Comparison of ENCODE assay signal across 20 cellular contexts in genomic region chr12:124018526-124018925, GRCh38. TPM values are rescaled to one million over a fixed set of nuclear protein-coding genes. Genes with fewer than 3 reads are reported as not detected.
DNase-seq lines count a peak whose midpoint lies in the region; ATAC-seq, FAIRE-seq and TF ChIP-seq lines count a peak whose summit lies in the region.
"Had no signal": no experiment of that assay in that cellular context is flagged by ENCODE, and none has a peak within 500 bp of the region (broad histone marks: within the 10 kb centered on the region; RNA-seq: fewer than 3 reads in every experiment).

No MANE protein-coding gene starts in this region.

- no TSS peak for BruUV-seq in endothelial cell of umbilical vein (replicated peaks; lab: Mats Ljungman, UMichigan)

- no peaks in the 10 kb centered on the region for H3K79me2 ChIP-seq in endothelial cell of umbilical vein (ENCODE audit: control insufficient read depth, insufficient read depth, low read length)

- POLR2A ChIA-PET in endothelial cell of umbilical vein (lab: Charles Lee): no interaction called here

- H3K4me1 Mint-ChIP-seq in memory B cell: peaks cover 5% of the 10 kb centered on the region
- H3K4me1 Mint-ChIP-seq: CD4-positive, CD25-positive, alpha-beta regulatory T cell had no signal

- no peaks in the 10 kb centered on the region for H3K27me3 Mint-ChIP-seq in memory B cell

- H3K9ac ChIP-seq in BLaER1 (peak overlapping the region; percentile 40; the same call in 1 of the 2 replicates), endothelial cell of umbilical vein (replicated peaks; ENCODE audit: extremely low read depth, insufficient read depth, low read length) (no peak overlapping the region)
- H3K9ac ChIP-seq: KMS-11 had no signal

- no peak for TF ChIP-seq POLR2A in endothelial cell of umbilical vein (IDR thresholded peaks at IDR 0.05; ENCODE audit: low read depth, low read length)

- no peak for FAIRE-seq in endothelial cell of umbilical vein (lab: Jason Lieb, UNC)

- no peaks in the 10 kb centered on the region for H4K20me1 ChIP-seq in BLaER1
- no peaks in the 10 kb centered on the region for H4K20me1 ChIP-seq in endothelial cell of umbilical vein (replicated peaks; ENCODE audit: control insufficient read depth, extremely low read depth, insufficient read depth, low read length)

- H3K9me3 Mint-ChIP-seq in memory B cell: peaks cover 1% of the 10 kb centered on the region
- H3K9me3 Mint-ChIP-seq: CD4-positive, CD25-positive, alpha-beta regulatory T cell; HFFc6 had no signal

- H3K4me3 Mint-ChIP-seq in memory B cell: no peak overlapping the region
- H3K4me3 Mint-ChIP-seq: CD4-positive, CD25-positive, alpha-beta regulatory T cell; HFFc6 had no signal

- intact Hi-C loops in endothelial cell of umbilical vein (cut with micrococcal nuclease): no loop called here
- intact Hi-C loops in lower lobe of right lung (cut with DNase I): no loop called here

- H2AFZ ChIP-seq in endothelial cell of umbilical vein (ENCODE audit: low read depth, low read length): no peak overlapping the region

- ATAC-seq in memory B cell (ENCODE audit: low read depth) (no peak), lower lobe of right lung (no peak), HG02623 (IDR thresholded peaks at IDR 0.05; ENCODE audit: unreplicated experiment) (no peak)

- H3K9me3 ChIP-seq in BLaER1: no peaks in the 10 kb centered on the region
- H3K9me3 ChIP-seq in endothelial cell of umbilical vein (replicated peaks; ENCODE audit: control insufficient read depth, insufficient read depth, low read length): no peaks in the 10 kb centered on the region
- no peaks in the 10 kb centered on the region for H3K9me3 ChIP-seq in lower lobe of right lung
- H3K9me3 ChIP-seq: Caco-2 had no signal

- H3K36me3 ChIP-seq in BLaER1 (peaks cover 24% of the 10 kb centered on the region), endothelial cell of umbilical vein (ENCODE audit: control insufficient read depth in 2 of 2, extremely low read depth in 1 of 2, insufficient read depth in 2 of 2, low read length in 2 of 2) (peaks cover 0 to 3% of the 10 kb centered on the region in 2 experiments), lower lobe of right lung (peaks cover 21% of the 10 kb centered on the region), H7 (replicated peaks; ENCODE audit: control insufficient read depth, insufficient read depth, low read length) (no peaks in the 10 kb centered on the region)

- H3K4me3 ChIP-seq in BLaER1 (no peak overlapping the region), endothelial cell of umbilical vein (replicated peaks in 1 of 3; ENCODE audit: insufficient read depth in 1 of 3, low read depth in 1 of 3, low read length in 3 of 3) (no peak overlapping the region), lower lobe of right lung (no peak overlapping the region), H7 (ENCODE audit: insufficient read depth, low read depth, low read length) (no peak overlapping the region)

- peaks cover 8% of the 10 kb centered on the region for H3K36me3 Mint-ChIP-seq in memory B cell
- H3K36me3 Mint-ChIP-seq: CD4-positive, CD25-positive, alpha-beta regulatory T cell had no signal

- CTCF ChIA-PET in endothelial cell of umbilical vein (lab: Charles Lee): interaction anchor here (0.6 to 1.7 kb wide), 2 partner anchors 14 to 1164 kb away, joined by 4 to 7 read pairs; no protein-coding TSS in a partner anchor

- TF ChIP-seq CTCF in endothelial cell of umbilical vein (IDR thresholded peaks at IDR 0.05; ENCODE audit: extremely low read depth in 1 of 2, insufficient read depth in 1 of 2, low read depth in 1 of 2, low read length in 2 of 2) (no peak), lower lobe of right lung (IDR thresholded peaks at IDR 0.05) (no peak)

- H3K27me3 ChIP-seq in BLaER1: no peaks in the 10 kb centered on the region
- H3K27me3 ChIP-seq in endothelial cell of umbilical vein (ENCODE audit: control insufficient read depth in 2 of 2, insufficient read depth in 2 of 2, low read length in 2 of 2): no peaks in the 10 kb centered on the region
- H3K27me3 ChIP-seq in lower lobe of right lung (ENCODE audit: low read depth): no peaks in the 10 kb centered on the region
- no peaks in the 10 kb centered on the region for H3K27me3 ChIP-seq in H7 (ENCODE audit: control insufficient read depth, insufficient read depth, low read length)

- peak; percentile 17 for DNase-seq in MV-4-11 (lab: John Stamatoyannopoulos, UW)
- DNase-seq in endothelial cell of umbilical vein (ENCODE audit: low read depth, low spot score): peak; percentile 31
- DNase-seq in memory B cell (ENCODE audit: low spot score in 2 of 2): no peak
- DNase-seq in lower lobe of right lung: no peak
- DNase-seq in activated effector memory CD4-positive, alpha-beta T cell treated with anti-CD3 and anti-CD28 coated beads, Interleukin-2, amount 50 U/mL, for 16 hours: no peak
- DNase-seq in H7: no peak
- DNase-seq: Caco-2; CD4-positive, CD25-positive, alpha-beta regulatory T cell; DMS153; EL; HFFc6; NCI-H1105 treated with DMSO at 0.1 percent for 48 hours; NCI-H1694 treated with DMSO at 0.1 percent for 48 hours; NCI-H2107; NCI-H2227 treated with DMSO at 0.1 percent for 48 hours; NCI-H524 treated with DMSO at 0.1 percent for 48 hours; SHP77 treated with DMSO at 0.1 percent for 48 hours had no signal

- H3K4me2 ChIP-seq in BLaER1 (peak overlapping the region; percentile 66), endothelial cell of umbilical vein (ENCODE audit: insufficient read depth, low read length) (no peak overlapping the region)
- H3K4me2 ChIP-seq: KMS-11 had no signal

- H3K27ac ChIP-seq in BLaER1 (peak overlapping the region; percentile 60), endothelial cell of umbilical vein (ENCODE audit: insufficient read depth, low read depth, low read length) (no peak overlapping the region), lower lobe of right lung (no peak overlapping the region)
- H3K27ac ChIP-seq: KMS-11 had no signal

- H3K4me1 ChIP-seq in BLaER1: peaks cover 54% of the 10 kb centered on the region
- H3K4me1 ChIP-seq in endothelial cell of umbilical vein (ENCODE audit: control insufficient read depth, extremely low read depth, insufficient read depth, low read length): no peaks in the 10 kb centered on the region
- H3K4me1 ChIP-seq in lower lobe of right lung: peaks cover 7% of the 10 kb centered on the region
- H3K4me1 ChIP-seq: Caco-2 had no signal

- dilution Hi-C loops in endothelial cell of umbilical vein (cut with MboI; ENCODE audit: extremely low pct_ligation_motif_present, low sequenced_read_pairs): no loop called here

- H3K9me1 ChIP-seq in endothelial cell of umbilical vein (replicated peaks; ENCODE audit: control insufficient read depth, extremely low read depth, insufficient read depth, low read length): no peaks in the 10 kb centered on the region

- H3K27ac Mint-ChIP-seq in memory B cell: peak overlapping the region; percentile 37
- H3K27ac Mint-ChIP-seq: HFFc6 had no signal

TF ChIP-seq in endothelial cell of umbilical vein, 7 proteins besides CTCF, POLR2A, EP300 and RAD21:
- no peak for TF ChIP-seq MYC (IDR thresholded peaks at IDR 0.05; ENCODE audit: low read depth, low read length)
- no peak for TF ChIP-seq GATA2 (IDR thresholded peaks at IDR 0.05; ENCODE audit: insufficient read depth, insufficient read length, low read depth, low read length)
- no peak for TF ChIP-seq EZH2 (IDR thresholded peaks at IDR 0.05; ENCODE audit: borderline replicate concordance, low read depth, low read length, severe bottlenecking)
- no peak for TF ChIP-seq JUN (IDR thresholded peaks at IDR 0.05; ENCODE audit: borderline replicate concordance, insufficient read depth, insufficient read length, low read depth)
- TF ChIP-seq POLR2AphosphoS5 (IDR thresholded peaks at IDR 0.05; ENCODE audit: insufficient read depth, low read depth, low read length): no peak
- TF ChIP-seq FOS (IDR thresholded peaks at IDR 0.05; ENCODE audit: borderline replicate concordance, insufficient read depth, low read length): no peak
- TF ChIP-seq MAX (IDR thresholded peaks at IDR 0.05; ENCODE audit: insufficient read depth, insufficient read length): no peak

RNA-seq across cellular contexts. Expression of gene ZNF664, which starts 45.5 kb away (rescaled TPM):
- total RNA-seq in endothelial cell of umbilical vein (63.3 and 71.3 TPM in 2 replicates), lower lobe of right lung (84.2 TPM)
- 25.5 and 29.8 TPM in 2 replicates for polyA plus RNA-seq in endothelial cell of umbilical vein
- polyA plus RNA-seq in endothelial cell of umbilical vein (2011; cell fraction: cytosol; rRNA removed): 34.1 and 37.5 TPM in 2 replicates
- 43.8 and 45.6 TPM in 2 replicates for polyA plus RNA-seq in endothelial cell of umbilical vein (2011; cell fraction: nucleus; rRNA removed)
- polyA plus RNA-seq in endothelial cell of umbilical vein (2012): 57.6 and 65.7 TPM in 2 replicates
- 31.6 and 43.5 TPM in 2 replicates for polyA minus RNA-seq in endothelial cell of umbilical vein
- polyA minus RNA-seq in endothelial cell of umbilical vein (2011; cell fraction: cytosol; rRNA and poly(A)+ RNA removed): 45.9 TPM
- polyA minus RNA-seq in endothelial cell of umbilical vein (2011; cell fraction: nucleus; rRNA and poly(A)+ RNA removed): 37.6 and 40.1 TPM in 2 replicates
- total RNA-seq in H7 (2014; rRNA removed; shearing (Covaris generic)): 60.3 and 62.0 TPM in 2 replicates

RNA-seq across cellular contexts. Expression of gene CCDC92, which starts 45.9 kb away (rescaled TPM):
- total RNA-seq in endothelial cell of umbilical vein: 35.1 and 41.6 TPM in 2 replicates
- 41.2 and 45.3 TPM in 2 replicates for polyA plus RNA-seq in endothelial cell of umbilical vein
- polyA plus RNA-seq in endothelial cell of umbilical vein (2011; cell fraction: cytosol; rRNA removed): 33.9 and 39.1 TPM in 2 replicates
- 35.0 and 41.0 TPM in 2 replicates for polyA plus RNA-seq in endothelial cell of umbilical vein (2011; cell fraction: nucleus; rRNA removed)
- 32.2 and 37.3 TPM in 2 replicates for polyA plus RNA-seq in endothelial cell of umbilical vein (2012)
- polyA minus RNA-seq in endothelial cell of umbilical vein: 17.8 and 20.1 TPM in 2 replicates
- 1.5 TPM for polyA minus RNA-seq in endothelial cell of umbilical vein (2011; cell fraction: cytosol; rRNA and poly(A)+ RNA removed)
- 16.5 and 20.6 TPM in 2 replicates for polyA minus RNA-seq in endothelial cell of umbilical vein (2011; cell fraction: nucleus; rRNA and poly(A)+ RNA removed)
- total RNA-seq in lower lobe of right lung: 47.6 TPM
- 5.2 and 6.1 TPM in 2 replicates for total RNA-seq in H7 (2014; rRNA removed; shearing (Covaris generic))

Comparison
In these comparisons a context has a peak if more than half of its experiments do, and no peak if none do; other contexts are left out.
1. DNase-seq: peak in MV-4-11 (single experiment) and endothelial cell of umbilical vein (single experiment); none in memory B cell (0 of 2), lower lobe of right lung (single experiment), activated effector memory CD4-positive, alpha-beta T cell treated with anti-CD3 and anti-CD28 coated beads, Interleukin-2, amount 50 U/mL, for 16 hours (single experiment) and H7 (single experiment).